ENCODE assay signal across 12 cellular contexts in the genomic region with DNA sequence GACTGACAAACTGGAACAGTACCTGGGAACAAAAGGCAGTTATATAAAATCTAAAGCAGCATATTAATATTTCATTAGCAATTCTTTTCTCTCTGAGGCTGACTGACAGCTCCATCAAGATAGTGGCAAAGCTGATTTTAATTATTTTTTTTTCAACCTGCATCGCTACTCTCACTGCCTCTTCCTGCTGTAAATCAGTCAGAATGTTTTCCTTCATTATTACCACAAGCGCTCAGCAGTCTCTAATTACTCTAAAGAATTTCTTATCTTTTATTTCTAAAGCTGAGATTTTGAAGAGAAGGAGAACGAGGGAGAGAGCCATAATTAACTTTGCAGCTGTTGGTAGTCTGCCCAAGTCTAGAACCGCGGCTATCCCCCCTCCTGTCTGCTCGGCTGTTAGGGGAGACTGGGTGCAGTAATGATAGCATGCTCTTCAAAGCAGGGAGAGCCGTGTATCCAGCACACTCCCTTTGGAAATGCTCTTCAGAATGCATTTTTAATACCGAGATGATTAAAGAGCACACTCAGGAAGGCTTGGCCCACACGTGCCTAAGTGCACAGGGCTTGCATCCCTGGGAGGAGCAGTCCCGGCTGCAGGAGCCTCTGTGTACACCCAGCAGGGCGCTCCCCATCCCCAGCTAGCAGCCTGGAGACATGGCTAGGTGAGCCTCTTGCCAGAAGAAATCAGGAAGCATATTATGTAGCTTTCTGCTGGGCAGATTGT.
DNase-seq lines count a peak whose midpoint lies in the region; ATAC-seq, FAIRE-seq and TF ChIP-seq lines count a peak whose summit lies in the region.
"Had no signal": no experiment of that assay in that cellular context is flagged by ENCODE, and none has a peak within 500 bp of the region (broad histone marks: within the 10 kb centered on the region; RNA-seq: fewer than 3 reads in every experiment).

No MANE protein-coding gene starts in this region.

- H3F3A ChIP-seq in SK-N-SH (replicated peaks; ENCODE audit: insufficient read depth), result no peaks in the 10 kb centered on the region

- peak overlapping the region in 1 of 2 experiments; percentile 20; a peak in 1 of 4 replicates for H3K4me3 ChIP-seq in SK-N-SH (ENCODE audit: low read depth in 2 of 2, low read length in 1 of 2)
- H3K4me3 ChIP-seq: spleen had no signal

- TF ChIP-seq RAD21 in SK-N-SH (IDR thresholded peaks at IDR 0.05; ENCODE audit: low read length), result peak; percentile 3; the same call in 1 of the 2 replicates

- H3K27me3 Mint-ChIP-seq in activated T-cell treated with anti-CD3 and anti-CD28 coated beads, Interleukin-2, amount 50 U/mL, for 24 hours, result no peaks in the 10 kb centered on the region
- H3K27me3 Mint-ChIP-seq: CD4-positive, CD25-positive, alpha-beta regulatory T cell had no signal

- no peak overlapping the region for H3K4me3 Mint-ChIP-seq in activated T-cell treated with anti-CD3 and anti-CD28 coated beads, Interleukin-2, amount 50 U/mL, for 24 hours
- H3K4me3 Mint-ChIP-seq: CD4-positive, CD25-positive, alpha-beta regulatory T cell; stimulated activated naive CD8-positive, alpha-beta T cell treated with anti-CD3 and anti-CD28 coated beads, Interleukin-15, Interleukin-2, amounts not matched to agents 100 ng/mL and 50 ng/mL, for 24 hours had no signal

- TF ChIP-seq EP300 in SK-N-SH (IDR thresholded peaks at IDR 0.05; ENCODE audit: borderline replicate concordance in 1 of 2, low read depth in 1 of 2, low read length in 1 of 2), result peak in 1 of 2 experiments; percentile 53; a peak in 1 of 4 replicates

- no peaks in the 10 kb centered on the region for H4K20me1 ChIP-seq in SK-N-SH (ENCODE audit: insufficient read depth)

- no peak overlapping the region for H2AFZ ChIP-seq in SK-N-SH (ENCODE audit: low read depth)

- H3K9ac ChIP-seq in SK-N-SH, result no peak overlapping the region

- CTCF ChIA-PET in SK-N-SH (lab: Yijun Ruan, JAX), result interaction anchor here (1.0 to 1.7 kb wide), 7 partner anchors 10 to 45 kb away, joined by 3 to 4 read pairs (median 3); no protein-coding TSS in a partner anchor

- POLR2A ChIA-PET in SK-N-SH (lab: Yijun Ruan, JAX), result interaction anchor here (1.0 kb wide), 1 partner anchor 618 kb away, joined by 3 read pairs; a partner anchor contains a TSS

- H3K9me2 ChIP-seq in SK-N-SH, result no peaks in the 10 kb centered on the region

- no peaks in the 10 kb centered on the region for H3K9me3 ChIP-seq in SK-N-SH

- no peak for FAIRE-seq in urothelium cell line (lab: Jason Lieb, UNC)

- H3K27ac Mint-ChIP-seq in activated naive CD4-positive, alpha-beta T cell treated with anti-CD3 and anti-CD28 coated beads, Interleukin-2, amount 50 U/mL, for 72 hours, result no peak overlapping the region
- no peak overlapping the region for H3K27ac Mint-ChIP-seq in activated T-cell treated with anti-CD3 and anti-CD28 coated beads, Interleukin-2, amount 50 U/mL, for 24 hours
- H3K27ac Mint-ChIP-seq: CD4-positive, CD25-positive, alpha-beta regulatory T cell; stimulated activated naive CD8-positive, alpha-beta T cell treated with anti-CD3 and anti-CD28 coated beads, Interleukin-15, Interleukin-2, amounts not matched to agents 100 ng/mL and 50 ng/mL, for 24 hours had no signal

- H3K79me2 ChIP-seq in SK-N-SH (ENCODE audit: insufficient read depth), result no peaks in the 10 kb centered on the region

- no peaks in the 10 kb centered on the region for H3K36me3 ChIP-seq in SK-N-SH (replicated peaks in 1 of 2; ENCODE audit: control insufficient read depth in 1 of 2, insufficient read depth in 2 of 2, low read length in 1 of 2)
- H3K36me3 ChIP-seq: spleen had no signal

- peak; percentile 38 for ATAC-seq in GM21515 (IDR thresholded peaks at IDR 0.05; ENCODE audit: unreplicated experiment)
- ATAC-seq in HG03378 (IDR thresholded peaks at IDR 0.05; ENCODE audit: unreplicated experiment), result peak; percentile 27
- no peak for ATAC-seq in activated naive CD4-positive, alpha-beta T cell treated with anti-CD3 and anti-CD28 coated beads, Interleukin-2, amount 50 U/mL, for 72 hours

- H3K9me3 Mint-ChIP-seq in activated naive CD4-positive, alpha-beta T cell treated with anti-CD3 and anti-CD28 coated beads, Interleukin-2, amount 50 U/mL, for 72 hours, result peaks cover 0 to 4% of the 10 kb centered on the region in 2 donors
- H3K9me3 Mint-ChIP-seq in activated T-cell treated with anti-CD3 and anti-CD28 coated beads, Interleukin-2, amount 50 U/mL, for 24 hours, result peaks cover 2% of the 10 kb centered on the region
- H3K9me3 Mint-ChIP-seq: stimulated activated naive CD8-positive, alpha-beta T cell treated with anti-CD3 and anti-CD28 coated beads, Interleukin-15, Interleukin-2, amounts not matched to agents 100 ng/mL and 50 ng/mL, for 24 hours had no signal

- no peaks in the 10 kb centered on the region for H3K4me1 Mint-ChIP-seq in activated T-cell treated with anti-CD3 and anti-CD28 coated beads, Interleukin-2, amount 50 U/mL, for 24 hours (ENCODE audit: low read depth)
- H3K4me1 Mint-ChIP-seq: CD4-positive, CD25-positive, alpha-beta regulatory T cell had no signal

- DNase-seq in COR-L47 (lab: John Stamatoyannopoulos, UW), result peak; percentile 66
- peak; percentile 73 for DNase-seq in SK-N-SH
- no peak for DNase-seq in activated naive CD4-positive, alpha-beta T cell treated with anti-CD3 and anti-CD28 coated beads, Interleukin-2, amount 50 U/mL, for 72 hours (ENCODE audit: low spot score in 2 of 2)
- DNase-seq in activated T-cell treated with anti-CD3 and anti-CD28 coated beads, Interleukin-2, amount 50 U/mL, for 24 hours, result no peak
- no peak for DNase-seq in stimulated activated CD4-positive, alpha-beta T cell treated with anti-CD3 and anti-CD28 coated beads, Interleukin-4, amount 100 ng/mL, for 4 hours
- DNase-seq in urothelium cell line (ENCODE audit: low spot score), result no peak
- DNase-seq: CD4-positive, CD25-positive, alpha-beta regulatory T cell; mammary epithelial cell; spleen had no signal

- H3K36me3 Mint-ChIP-seq in activated naive CD4-positive, alpha-beta T cell treated with anti-CD3 and anti-CD28 coated beads, Interleukin-2, amount 50 U/mL, for 72 hours, result no peaks in the 10 kb centered on the region
- H3K36me3 Mint-ChIP-seq in activated T-cell treated with anti-CD3 and anti-CD28 coated beads, Interleukin-2, amount 50 U/mL, for 24 hours (ENCODE audit: low read depth), result no peaks in the 10 kb centered on the region
- H3K36me3 Mint-ChIP-seq: CD4-positive, CD25-positive, alpha-beta regulatory T cell had no signal

- peaks cover 0 to 28% of the 10 kb centered on the region in 2 experiments; a peak in 3 of 4 replicates for H3K4me1 ChIP-seq in SK-N-SH (ENCODE audit: control insufficient read depth in 1 of 2, insufficient read depth in 2 of 2, low read depth in 1 of 2, low read length in 1 of 2)

- no peak for TF ChIP-seq CTCF in SK-N-SH (IDR thresholded peaks at IDR 0.05)

- no peaks in the 10 kb centered on the region for H3K27me3 ChIP-seq in SK-N-SH (ENCODE audit: insufficient read depth)
- H3K27me3 ChIP-seq: spleen had no signal

- H3K27ac ChIP-seq in SK-N-SH (ENCODE audit: low read depth in 2 of 2, low read length in 1 of 2), result peak overlapping the region in 1 of 2 experiments; percentile 88; a peak in 2 of 4 replicates
- H3K27ac ChIP-seq: spleen had no signal

- no peak overlapping the region for H3K4me2 ChIP-seq in SK-N-SH

- WGBS in SK-N-SH (ENCODE audit: low lambda C conversion rate), result 5% methylated on average over 10 of the region's 11 CpGs

TF ChIP-seq in SK-N-SH, 30 proteins besides CTCF, POLR2A, EP300 and RAD21:
- TF ChIP-seq MXI1 (IDR thresholded peaks at IDR 0.05; ENCODE audit: low read depth, low read length) (no peak), SIN3A (IDR thresholded peaks at IDR 0.05; ENCODE audit: borderline replicate concordance, low read depth, low read length) (no peak), GATA2 (CRISPR knock-in tag; IDR thresholded peaks at IDR 0.05) (peak; percentile 12; the same call in 1 of the 2 replicates), CHD2 (IDR thresholded peaks at IDR 0.05; ENCODE audit: low read length, partially characterized antibody) (peak; percentile 10)

Comparison
In these comparisons a context has a peak if more than half of its experiments do, and no peak if none do; other contexts are left out.
1. DNase-seq: peak in COR-L47 (single experiment) and SK-N-SH (single experiment); none in activated naive CD4-positive, alpha-beta T cell treated with anti-CD3 and anti-CD28 coated beads, Interleukin-2, amount 50 U/mL, for 72 hours (0 of 2), activated T-cell treated with anti-CD3 and anti-CD28 coated beads, Interleukin-2, amount 50 U/mL, for 24 hours (single experiment), stimulated activated CD4-positive, alpha-beta T cell treated with anti-CD3 and anti-CD28 coated beads, Interleukin-4, amount 100 ng/mL, for 4 hours (0 of 2) and urothelium cell line (single experiment).
2. ATAC-seq: peak in GM21515 (single experiment) and HG03378 (single experiment); none in activated naive CD4-positive, alpha-beta T cell treated with anti-CD3 and anti-CD28 coated beads, Interleukin-2, amount 50 U/mL, for 72 hours (0 of 2).